ENCODE assay signal across 8 cellular contexts in the genomic region with DNA sequence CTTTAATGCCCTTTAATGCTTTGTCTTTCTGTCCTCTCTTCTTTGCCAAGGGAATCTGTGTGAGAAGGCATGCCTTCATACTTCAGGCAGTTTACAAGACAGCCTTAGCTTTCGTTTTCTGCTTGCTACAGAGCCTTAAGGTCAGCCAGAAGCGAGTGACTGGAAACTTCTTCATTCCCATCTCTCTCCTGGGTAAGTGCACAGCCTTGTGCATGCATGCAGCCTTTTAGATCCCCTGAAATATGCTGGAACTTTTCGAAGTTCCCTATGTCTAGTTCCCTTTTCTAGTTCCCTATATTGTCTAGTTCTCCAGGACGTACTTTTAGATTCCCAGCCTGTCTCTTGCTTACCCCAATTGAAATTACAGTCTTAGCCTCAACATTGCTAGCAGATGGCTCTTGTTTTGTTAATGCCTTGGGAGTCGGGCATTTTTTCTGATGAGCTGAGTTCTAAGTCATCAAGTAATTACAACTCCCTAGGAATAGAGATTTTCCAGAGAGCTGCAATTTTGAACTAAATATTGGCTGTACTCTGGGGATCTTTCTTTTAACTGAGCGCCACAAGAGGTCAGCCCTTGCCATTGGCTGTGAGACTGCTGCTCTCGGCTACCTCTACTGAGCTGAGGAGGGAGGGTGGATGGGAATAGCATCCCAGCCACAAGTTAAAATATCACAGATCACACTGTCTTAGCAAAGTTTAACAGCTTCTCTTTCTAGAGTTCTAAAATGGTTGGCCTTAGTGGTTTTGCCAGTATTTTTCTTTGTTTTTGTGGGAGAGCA. TPM values are rescaled to one million over a fixed set of nuclear protein-coding genes. Genes with fewer than 3 reads are reported as not detected.
DNase-seq lines count a peak whose midpoint lies in the region; ATAC-seq and TF ChIP-seq lines count a peak whose summit lies in the region.

No MANE protein-coding gene starts in this region.

- H3K4me3 ChIP-seq in AG10803 (ENCODE audit: low read length) = peak overlapping the region; percentile 58
- peak overlapping the region; percentile 40 for H3K4me3 ChIP-seq in upper lobe of right lung
- H3K4me3 ChIP-seq in HAP-1 = no peak overlapping the region

- TF ChIP-seq CTCF in AG10803 (conservative IDR thresholded peaks at IDR 0.05; ENCODE audit: low read length) = peak; percentile 40
- peak; percentile 18 for TF ChIP-seq CTCF in upper lobe of right lung (IDR thresholded peaks at IDR 0.05)

- H3K36me3 Mint-ChIP-seq in memory B cell = peaks cover 2% of the 10 kb centered on the region

- H3K36me3 ChIP-seq in upper lobe of right lung (no peaks in the 10 kb centered on the region), HAP-1 (replicated peaks) (no peaks in the 10 kb centered on the region)

- in situ Hi-C loops in HAP-1 (cut with MboI; ENCODE audit: low sequenced_read_pairs) = no loop called here

- H3K27ac Mint-ChIP-seq in memory B cell = no peak overlapping the region

- peak; percentile 70 for DNase-seq in AG10803 (ENCODE audit: low read depth)
- DNase-seq in RPMI8226 = peak; percentile 40
- DNase-seq in dedifferentiated amniotic fluid mesenchymal stem cell (ENCODE audit: extremely low spot score) = peak; percentile 42
- DNase-seq in memory B cell (ENCODE audit: low spot score in 2 of 2) = no peak
- no peak for DNase-seq in upper lobe of right lung
- no peak for DNase-seq in DMS79 treated with DMSO at 0.1 percent for 48 hours (lab: John Stamatoyannopoulos, UW)
- no peak for DNase-seq in HAP-1 (ENCODE audit: low spot score in 2 of 2)

- H3K4me1 Mint-ChIP-seq in memory B cell = peaks cover 3% of the 10 kb centered on the region

- intact Hi-C loops in upper lobe of right lung (cut with DNase I) = no loop called here

- no peaks in the 10 kb centered on the region for H3K27me3 Mint-ChIP-seq in memory B cell

- no peaks in the 10 kb centered on the region for H3K9me3 ChIP-seq in upper lobe of right lung
- H3K9me3 ChIP-seq in HAP-1 = no peaks in the 10 kb centered on the region

- H3K4me1 ChIP-seq in upper lobe of right lung = peaks cover 13% of the 10 kb centered on the region
- no peaks in the 10 kb centered on the region for H3K4me1 ChIP-seq in HAP-1

- peak; percentile 56 for ATAC-seq in GM18861 (IDR thresholded peaks at IDR 0.05; ENCODE audit: unreplicated experiment)
- ATAC-seq in memory B cell (ENCODE audit: low read depth) = no peak
- peak; percentile 92 for ATAC-seq in upper lobe of right lung

- H3K4me3 Mint-ChIP-seq in memory B cell = peak overlapping the region; percentile 15

- peak overlapping the region; percentile 75 for H3K27ac ChIP-seq in upper lobe of right lung

- H3K27me3 ChIP-seq in upper lobe of right lung (no peaks in the 10 kb centered on the region), HAP-1 (ENCODE audit: low read depth) (no peaks in the 10 kb centered on the region)

- H3K9me3 Mint-ChIP-seq in memory B cell = peaks cover 5% of the 10 kb centered on the region

RNA-seq across cellular contexts. Expression of gene PPM1D, which starts 22.7 kb away (rescaled TPM):
- 22.3 TPM for total RNA-seq in upper lobe of right lung

RNA-seq across cellular contexts. Expression of gene APPBP2, which starts 51.3 kb away (rescaled TPM):
- 43.6 TPM for total RNA-seq in upper lobe of right lung

Comparison
In these comparisons a context has a peak if more than half of its experiments do, and no peak if none do; other contexts are left out.
1. DNase-seq: peak in AG10803 (single experiment), RPMI8226 (single experiment) and dedifferentiated amniotic fluid mesenchymal stem cell (single experiment); none in memory B cell (0 of 2), upper lobe of right lung (single experiment), DMS79 treated with DMSO at 0.1 percent for 48 hours (single experiment) and HAP-1 (0 of 2).